Comparison of ENCODE assay signal across 5 cellular contexts in genomic region chr7:138970446-138970845, GRCh38. TPM values are rescaled to one million over a fixed set of nuclear protein-coding genes. Genes with fewer than 3 reads are reported as not detected.
"Had no signal": no experiment of that assay in that cellular context is flagged by ENCODE, and none has a peak within 500 bp of the region (broad histone marks: within the 10 kb centered on the region; RNA-seq: fewer than 3 reads in every experiment).

No MANE protein-coding gene starts in this region.

- H3K4me3 ChIP-seq: GM23338 had no signal

- H3K27ac ChIP-seq: HL-60 had no signal

- H3K4me3 Mint-ChIP-seq: GM23338, H9, IgD-negative memory B cell had no signal

- ATAC-seq: GM23338 had no signal

- H3K27ac Mint-ChIP-seq: GM23338, IgD-negative memory B cell had no signal

- DNase-seq: H9, HCEC 1CT had no signal

- H3K9me3 Mint-ChIP-seq: GM23338, H9 had no signal

RNA-seq across cellular contexts. Expression of gene KIAA1549, which starts 10.7 kb away (rescaled TPM):
- polyA plus RNA-seq: IgD-negative memory B cell had no signal
